ENCODE assay signal across 1 cellular context in genomic region chr7:139075031-139075652, GRCh38.
TF ChIP-seq lines count a peak whose summit lies in the region.

No MANE protein-coding gene starts in this region.

TF ChIP-seq in K562, 482 proteins besides CTCF, POLR2A, EP300 and RAD21 (continued from another document):
- TF ChIP-seq TOE1 (IDR thresholded peaks at IDR 0.05; ENCODE audit: borderline replicate concordance) (peak; percentile 44; the same call in 1 of the 2 replicates), TOE1 (CRISPR knock-in tag; IDR thresholded peaks at IDR 0.05; ENCODE audit: borderline replicate concordance, low read depth) (no peak), HDGF (IDR thresholded peaks at IDR 0.05) (no peak), NCOA1 (IDR thresholded peaks at IDR 0.05; ENCODE audit: low read depth) (no peak), DEAF1 (CRISPR knock-in tag; IDR thresholded peaks at IDR 0.05) (peak; percentile 63; the same call in 1 of the 2 replicates), TEAD1 (CRISPR knock-in tag; IDR thresholded peaks at IDR 0.05) (peak; percentile 95 to 98), GATAD2B (IDR thresholded peaks at IDR 0.05; ENCODE audit: borderline replicate concordance) (peak; percentile 40; the same call in 1 of the 2 replicates), MCM5 (IDR thresholded peaks at IDR 0.05; ENCODE audit: low read depth) (no peak), ZNF584 (CRISPR knock-in tag; IDR thresholded peaks at IDR 0.05; ENCODE audit: low read depth) (no peak), GATAD2A (IDR thresholded peaks at IDR 0.05) (no peak), CEBPZ (IDR thresholded peaks at IDR 0.05; ENCODE audit: borderline replicate concordance, low read depth, low read length) (no peak), ZNF282 (CRISPR knock-in tag; IDR thresholded peaks at IDR 0.05) (no peak), MIER1 (IDR thresholded peaks at IDR 0.05; ENCODE audit: low read depth) (no peak), NR2C2 (CRISPR knock-in tag; IDR thresholded peaks at IDR 0.05) (no peak), NR2C2 (tag; IDR thresholded peaks at IDR 0.05) (no peak), ZNF79 (CRISPR knock-in tag; IDR thresholded peaks at IDR 0.05; ENCODE audit: low read depth) (no peak), ADNP (tag; IDR thresholded peaks at IDR 0.05) (no peak), CREM (IDR thresholded peaks at IDR 0.05; ENCODE audit: low read depth) (peak; percentile 26; the same call in 1 of the 2 replicates), ZFP91 (CRISPR knock-in tag; IDR thresholded peaks at IDR 0.05) (no peak), STAG1 (CRISPR knock-in tag; IDR thresholded peaks at IDR 0.05; ENCODE audit: borderline replicate concordance) (peak; percentile 11; the same call in 1 of the 2 replicates), SMC3 (conservative IDR thresholded peaks at IDR 0.05; ENCODE audit: insufficient read depth, low read depth, low read length) (peak; percentile 80), CBFB (CRISPR knock-in tag; IDR thresholded peaks at IDR 0.05) (peak; percentile 52), KLF10 (CRISPR knock-in tag; IDR thresholded peaks at IDR 0.05) (no peak), ELF2 (CRISPR knock-in tag; IDR thresholded peaks at IDR 0.05) (no peak), MYNN (IDR thresholded peaks at IDR 0.05) (0 out of 2 replicates have a peak, but pooled peaks have one; percentile 8), MYNN (CRISPR knock-in tag; IDR thresholded peaks at IDR 0.05) (no peak), JUN (IDR thresholded peaks at IDR 0.05; ENCODE audit: borderline replicate concordance, low read depth, low read length) (no peak), JUN (CRISPR knock-in tag; IDR thresholded peaks at IDR 0.05; ENCODE audit: borderline replicate concordance) (no peak), TEAD2 (tag; IDR thresholded peaks at IDR 0.05) (peak; percentile 96), PHB (CRISPR knock-in tag; IDR thresholded peaks at IDR 0.05) (no peak), E2F5 (CRISPR knock-in tag; IDR thresholded peaks at IDR 0.05) (no peak), HDAC3 (IDR thresholded peaks at IDR 0.05; ENCODE audit: borderline replicate concordance, partially characterized antibody) (peak; percentile 57), HMG20A (CRISPR knock-in tag; conservative IDR thresholded peaks at IDR 0.05) (no peak), ETV1 (tag; conservative IDR thresholded peaks at IDR 0.05; ENCODE audit: low read depth) (peak; percentile 55; the same call in 1 of the 2 replicates), TRIM24 (IDR thresholded peaks at IDR 0.05) (peak; percentile 22 to 40; a peak in 1 of 4 replicates), RCOR1 (IDR thresholded peaks at IDR 0.05; ENCODE audit: borderline replicate concordance in 1 of 2, low read depth in 2 of 2, low read length in 2 of 2) (peak in 1 of 2 experiments; percentile 71; a peak in 2 of 4 replicates), ZNF318 (IDR thresholded peaks at IDR 0.05; ENCODE audit: borderline replicate concordance in 1 of 2, low read depth in 1 of 2) (no peak), ZKSCAN1 (IDR thresholded peaks at IDR 0.05; ENCODE audit: low read depth, low read length) (no peak), ARHGAP35 (IDR thresholded peaks at IDR 0.05; ENCODE audit: partially characterized antibody) (no peak), ZKSCAN8 (CRISPR knock-in tag; IDR thresholded peaks at IDR 0.05) (no peak), JUND (IDR thresholded peaks at IDR 0.05; ENCODE audit: borderline replicate concordance, low read depth, low read length) (peak; percentile 51; the same call in 1 of the 2 replicates), JUND (tag; IDR thresholded peaks at IDR 0.05; ENCODE audit: borderline replicate concordance, low read depth, low read length) (no peak; the same call in 2 of the 3 replicates), ZNF592 (IDR thresholded peaks at IDR 0.05) (peak; percentile 55)
